In the genomic region with DNA sequence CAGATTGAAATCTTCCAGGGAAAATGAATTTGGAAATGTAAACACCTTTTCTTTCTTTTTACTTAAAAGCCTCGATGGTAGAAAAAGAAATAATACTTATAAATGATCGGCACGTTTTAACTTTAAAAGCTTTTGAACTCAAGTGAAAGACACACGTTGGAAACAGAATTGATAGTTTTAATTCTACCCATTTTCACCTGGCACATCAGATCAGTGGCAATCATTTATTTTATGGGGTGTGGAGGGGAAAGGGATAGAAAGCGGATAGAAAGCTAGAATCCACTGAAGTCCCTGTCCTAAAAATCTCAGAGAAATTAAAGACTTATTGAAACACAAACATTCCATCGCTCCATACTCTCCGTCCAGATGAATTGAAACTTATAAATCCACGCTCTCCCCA, we compare ENCODE assay signal across 1 cellular context.
A peak's percentile ranks its signal among the peaks of the same experiment; 100 is the strongest.
TF ChIP-seq lines count a peak whose summit lies in the region.

No MANE protein-coding gene starts in this region.

TF ChIP-seq in neural cell, 6 proteins besides CTCF, POLR2A, EP300 and RAD21:
- TF ChIP-seq, protein P1, sequence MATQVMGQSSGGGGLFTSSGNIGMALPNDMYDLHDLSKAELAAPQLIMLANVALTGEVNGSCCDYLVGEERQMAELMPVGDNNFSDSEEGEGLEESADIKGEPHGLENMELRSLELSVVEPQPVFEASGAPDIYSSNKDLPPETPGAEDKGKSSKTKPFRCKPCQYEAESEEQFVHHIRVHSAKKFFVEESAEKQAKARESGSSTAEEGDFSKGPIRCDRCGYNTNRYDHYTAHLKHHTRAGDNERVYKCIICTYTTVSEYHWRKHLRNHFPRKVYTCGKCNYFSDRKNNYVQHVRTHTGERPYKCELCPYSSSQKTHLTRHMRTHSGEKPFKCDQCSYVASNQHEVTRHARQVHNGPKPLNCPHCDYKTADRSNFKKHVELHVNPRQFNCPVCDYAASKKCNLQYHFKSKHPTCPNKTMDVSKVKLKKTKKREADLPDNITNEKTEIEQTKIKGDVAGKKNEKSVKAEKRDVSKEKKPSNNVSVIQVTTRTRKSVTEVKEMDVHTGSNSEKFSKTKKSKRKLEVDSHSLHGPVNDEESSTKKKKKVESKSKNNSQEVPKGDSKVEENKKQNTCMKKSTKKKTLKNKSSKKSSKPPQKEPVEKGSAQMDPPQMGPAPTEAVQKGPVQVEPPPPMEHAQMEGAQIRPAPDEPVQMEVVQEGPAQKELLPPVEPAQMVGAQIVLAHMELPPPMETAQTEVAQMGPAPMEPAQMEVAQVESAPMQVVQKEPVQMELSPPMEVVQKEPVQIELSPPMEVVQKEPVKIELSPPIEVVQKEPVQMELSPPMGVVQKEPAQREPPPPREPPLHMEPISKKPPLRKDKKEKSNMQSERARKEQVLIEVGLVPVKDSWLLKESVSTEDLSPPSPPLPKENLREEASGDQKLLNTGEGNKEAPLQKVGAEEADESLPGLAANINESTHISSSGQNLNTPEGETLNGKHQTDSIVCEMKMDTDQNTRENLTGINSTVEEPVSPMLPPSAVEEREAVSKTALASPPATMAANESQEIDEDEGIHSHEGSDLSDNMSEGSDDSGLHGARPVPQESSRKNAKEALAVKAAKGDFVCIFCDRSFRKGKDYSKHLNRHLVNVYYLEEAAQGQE (IDR thresholded peaks at IDR 0.05; ENCODE audit: borderline replicate concordance) = peak; percentile 7
- TF ChIP-seq MXI1 (conservative IDR thresholded peaks at IDR 0.05; ENCODE audit: poor library complexity, severe bottlenecking) = no peak
